ENCODE assay signal across 10 cellular contexts in genomic region chr10:122786269-122786668, GRCh38. TPM values are rescaled to one million over a fixed set of nuclear protein-coding genes. Genes with fewer than 3 reads are reported as not detected.
A peak's percentile ranks its signal among the peaks of the same experiment; 100 is the strongest.
DNase-seq lines count a peak whose midpoint lies in the region; ATAC-seq and TF ChIP-seq lines count a peak whose summit lies in the region.
"Had no signal": no experiment of that assay in that cellular context is flagged by ENCODE, and none has a peak within 500 bp of the region (broad histone marks: within the 10 kb centered on the region; RNA-seq: fewer than 3 reads in every experiment).

No MANE protein-coding gene starts in this region.

- H3K36me3 Mint-ChIP-seq in CD14-positive monocyte: no peaks in the 10 kb centered on the region

- intact Hi-C loops in right cardiac atrium (cut with DNase I) (no loop called here), CD14-positive monocyte (cut with micrococcal nuclease) (no loop called here)

- H3K27me3 ChIP-seq in cardiac muscle cell: no peaks in the 10 kb centered on the region
- peaks cover 2% of the 10 kb centered on the region for H3K27me3 ChIP-seq in right cardiac atrium (ENCODE audit: control insufficient read depth, insufficient read depth)

- no peaks in the 10 kb centered on the region for H3K9me3 ChIP-seq in cardiac muscle cell (ENCODE audit: low read depth)
- no peaks in the 10 kb centered on the region for H3K9me3 ChIP-seq in right cardiac atrium (ENCODE audit: control insufficient read depth, low read length)

- no peak for TF ChIP-seq CTCF in cardiac muscle cell (IDR thresholded peaks at IDR 0.05; ENCODE audit: low read depth, low read length)
- TF ChIP-seq CTCF in CD14-positive monocyte (IDR thresholded peaks at IDR 0.05): no peak

- H3K4me3 ChIP-seq in cardiac muscle cell (no peak overlapping the region), right cardiac atrium (ENCODE audit: low read length) (no peak overlapping the region)

- no peak overlapping the region for H3K4me3 Mint-ChIP-seq in CD14-positive monocyte

- no peak overlapping the region for H3K27ac Mint-ChIP-seq in CD14-positive monocyte

- H3K4me1 Mint-ChIP-seq in CD14-positive monocyte: no peaks in the 10 kb centered on the region

- H3K36me3 ChIP-seq in cardiac muscle cell: no peaks in the 10 kb centered on the region

- DNase-seq in cardiac muscle cell (ENCODE audit: low read depth in 1 of 2, low spot score in 1 of 2) (peak; percentile 19 to 85), right cardiac atrium (no peak), RPMI8226 (peak; percentile 49), foreskin melanocyte (peak; percentile 16), SHP77 treated with DMSO at 0.1 percent for 48 hours (lab: John Stamatoyannopoulos, UW) (no peak), CD14-positive monocyte (ENCODE audit: low spot score) (no peak), NOMO-1 treated with DMSO at 0.1 percent for 48 hours (lab: John Stamatoyannopoulos, UW; ENCODE audit: unreplicated experiment) (no peak), cerebellar nuclear complex (lab: John Stamatoyannopoulos, UW) (no peak)
- DNase-seq: activated CD4-positive, alpha-beta T cell treated with anti-CD3 and anti-CD28 coated beads for 1 hour; NCI-H2227 treated with DMSO at 0.1 percent for 48 hours had no signal

- peaks cover 0 to 1% (median 0%) of the 10 kb centered on the region in 3 donors for H3K27me3 Mint-ChIP-seq in CD14-positive monocyte (ENCODE audit: low read depth in 3 of 3)

- H3K9me3 Mint-ChIP-seq in CD14-positive monocyte: peaks cover 2 to 16% (median 4%) of the 10 kb centered on the region in 7 donors

- no peak for ATAC-seq in right cardiac atrium

- WGBS in right cardiac atrium: 5% methylated on average over 3 of the region's 3 CpGs

- H3K4me1 ChIP-seq in cardiac muscle cell (ENCODE audit: low read depth) (no peaks in the 10 kb centered on the region), right cardiac atrium (ENCODE audit: control insufficient read depth, insufficient read depth, low read length) (no peaks in the 10 kb centered on the region)

- no peak overlapping the region for H3K27ac ChIP-seq in cardiac muscle cell
- H3K27ac ChIP-seq in right cardiac atrium (ENCODE audit: low read length): no peak overlapping the region

RNA-seq across cellular contexts. Expression of gene CUZD1, which starts 59.4 kb away (rescaled TPM):
- total RNA-seq in cardiac muscle cell (0.30 TPM in 1 of 2 replicates, not detected in the other), right cardiac atrium (under 1 TPM; 0.17 to 0.53 (median 0.25) TPM)
- polyA plus RNA-seq in cardiac muscle cell (not detected in 2 replicates), right cardiac atrium (0.25 TPM), CD14-positive monocyte (under 1 TPM in 1 of 2 donors, not detected in 1; 0.14 TPM)

Comparison
In these comparisons a context has a peak if more than half of its experiments do, and no peak if none do; other contexts are left out.
1. DNase-seq: peak in cardiac muscle cell (2 of 2), RPMI8226 (single experiment) and foreskin melanocyte (single experiment); none in right cardiac atrium (0 of 3), SHP77 treated with DMSO at 0.1 percent for 48 hours (single experiment), CD14-positive monocyte (single experiment), NOMO-1 treated with DMSO at 0.1 percent for 48 hours (single experiment) and cerebellar nuclear complex (0 of 2).